ENCODE assay signal across 14 cellular contexts in the genomic region with DNA sequence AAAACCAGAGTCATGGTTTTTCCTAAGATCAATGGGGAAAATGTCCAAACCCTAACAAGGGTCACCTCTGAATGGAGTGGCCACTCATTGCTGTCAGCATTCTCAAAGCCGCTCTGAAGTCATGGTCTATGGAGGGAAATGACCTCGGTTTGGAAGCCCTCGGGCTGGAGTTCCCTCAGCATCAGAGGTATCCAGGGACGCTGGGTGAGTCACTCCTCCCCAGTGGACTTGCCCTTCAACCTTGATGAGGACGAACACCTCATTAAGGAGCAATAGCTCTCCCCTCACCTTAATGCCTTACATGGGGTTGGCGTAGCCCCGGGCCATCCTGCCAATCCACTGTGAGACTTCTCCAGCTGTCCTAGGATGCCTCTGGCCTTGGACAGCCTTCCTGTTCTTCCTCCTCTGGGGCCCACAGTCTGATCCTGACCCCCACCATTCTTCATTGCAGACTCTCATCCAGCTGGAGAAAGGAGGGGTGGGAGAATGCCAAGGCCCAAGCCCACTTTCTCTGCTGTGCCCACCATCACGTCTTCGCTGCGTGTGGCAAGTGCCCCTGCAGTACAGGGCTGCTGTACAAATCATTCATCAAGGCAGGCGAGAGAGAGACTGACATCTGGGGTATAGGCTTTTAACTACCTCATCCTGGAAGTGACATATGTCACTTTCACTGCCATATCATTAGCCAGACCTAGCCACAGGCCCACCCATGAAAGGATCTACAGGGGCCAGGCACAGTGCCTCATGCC. TPM values are rescaled to one million over a fixed set of nuclear protein-coding genes. Genes with fewer than 3 reads are reported as not detected.
DNase-seq lines count a peak whose midpoint lies in the region; ATAC-seq, FAIRE-seq and TF ChIP-seq lines count a peak whose summit lies in the region.
"Had no signal": no experiment of that assay in that cellular context is flagged by ENCODE, and none has a peak within 500 bp of the region (broad histone marks: within the 10 kb centered on the region; RNA-seq: fewer than 3 reads in every experiment).

No MANE protein-coding gene starts in this region.

- H3K4me2 ChIP-seq in A549 (no peak overlapping the region), PC-9 (peak overlapping the region; percentile 37)

- WGBS in A549 (ENCODE audit: missing lambda C conversion rate) = 79% methylated on average over 7 of the region's 11 CpGs
- 86% methylated on average over 9 to 11 of the region's 11 CpGs for WGBS in testis, 2 donors

- no peaks in the 10 kb centered on the region for H4K20me1 ChIP-seq in PC-9 (ENCODE audit: insufficient read depth)

- FAIRE-seq in A549 (lab: Jason Lieb, UNC) = no peak
- no peak for FAIRE-seq in kidney (lab: Jason Lieb, UNC)
- FAIRE-seq: endometrium, keratinocyte had no signal

- no peak for TF ChIP-seq EP300 in A549 (IDR thresholded peaks at IDR 0.05)

- peak; percentile 34 to 39; a peak in 4 of 6 replicates for ATAC-seq in A549
- ATAC-seq: activated naive CD4-positive, alpha-beta T cell treated with anti-CD3 and anti-CD28 coated beads, Interleukin-2, amount 50 U/mL, for 72 hours; WTC11 had no signal

- H3K9me2 ChIP-seq in PC-9 (ENCODE audit: insufficient read depth) = no peaks in the 10 kb centered on the region

- no TSS peak for BruUV-seq in PC-9 (replicated peaks; lab: Mats Ljungman, UMichigan)

- H3K36me3 ChIP-seq in PC-9 (ENCODE audit: low read depth) (no peaks in the 10 kb centered on the region), testis (ENCODE audit: low read depth, missing control alignments) (no peaks in the 10 kb centered on the region), kidney (ENCODE audit: control insufficient read depth in 1 of 2, insufficient read depth in 2 of 2, low read length in 2 of 2) (no peaks in the 10 kb centered on the region)
- H3K36me3 ChIP-seq: tibial nerve had no signal

- no peak for TF ChIP-seq POLR2A in A549 (IDR thresholded peaks at IDR 0.05; ENCODE audit: low read length)
- no peak for TF ChIP-seq POLR2A in testis (IDR thresholded peaks at IDR 0.05)

- TF ChIP-seq CTCF in A549 (IDR thresholded peaks at IDR 0.05) (no peak), PC-9 (conservative IDR thresholded peaks at IDR 0.05) (no peak), testis (IDR thresholded peaks at IDR 0.05) (no peak), kidney (IDR thresholded peaks at IDR 0.05; ENCODE audit: borderline replicate concordance, extremely low read depth, insufficient read depth) (no peak)

- TF ChIP-seq RAD21 in A549 (conservative IDR thresholded peaks at IDR 0.05 in 1 of 2, IDR thresholded peaks at IDR 0.05 in 1 of 2) = no peak

- intact Hi-C loops in PC-9 (cut with micrococcal nuclease; ENCODE audit: unreplicated experiment) = no loop called here
- intact Hi-C loops in testis (cut with DNase I; ENCODE audit: low total_unique reads) = no loop called here
- intact Hi-C loops in kidney (cut with DNase I) = no loop called here

- no peak for DNase-seq in A549 (ENCODE audit: low read depth in 1 of 2, low spot score in 1 of 2)
- DNase-seq in Daoy (ENCODE audit: low read depth) = peak; percentile 55
- peak; percentile 80 to 98 for DNase-seq in PC-9
- peak; percentile 38 for DNase-seq in glomerular visceral epithelial cell (ENCODE audit: extremely low spot score)
- DNase-seq in OCI-M2 (lab: John Stamatoyannopoulos, UW; ENCODE audit: unreplicated experiment) = no peak
- DNase-seq in testis = no peak
- DNase-seq in nucleus accumbens (lab: John Stamatoyannopoulos, UW) = no peak
- DNase-seq in kidney = no peak
- DNase-seq: NCI-H1092 had no signal

- H3F3A ChIP-seq in PC-9 (ENCODE audit: insufficient read depth, low read depth) = peaks cover 56% of the 10 kb centered on the region

- no peak overlapping the region for H2AFZ ChIP-seq in PC-9

- H3K4me3 ChIP-seq in A549 = no peak overlapping the region
- H3K4me3 ChIP-seq in PC-9 = no peak overlapping the region
- H3K4me3 ChIP-seq in testis = no peak overlapping the region
- H3K4me3 ChIP-seq in kidney (ENCODE audit: low read length in 2 of 2) = no peak overlapping the region
- H3K4me3 ChIP-seq: tibial nerve had no signal

- no peaks in the 10 kb centered on the region for H3K9me3 ChIP-seq in A549
- H3K9me3 ChIP-seq in PC-9 (ENCODE audit: insufficient read depth, low read depth) = no peaks in the 10 kb centered on the region
- no peaks in the 10 kb centered on the region for H3K9me3 ChIP-seq in testis
- H3K9me3 ChIP-seq in kidney (ENCODE audit: control insufficient read depth in 1 of 2, low read length in 2 of 2) = no peaks in the 10 kb centered on the region
- H3K9me3 ChIP-seq: tibial nerve had no signal

- H3K27ac ChIP-seq in A549 (no peak overlapping the region), PC-9 (peak overlapping the region; percentile 40), testis (no peak overlapping the region), kidney (ENCODE audit: low read depth in 2 of 2, low read length in 2 of 2) (no peak overlapping the region)
- H3K27ac ChIP-seq: tibial nerve had no signal

- no peak overlapping the region for H3K9ac ChIP-seq in kidney (ENCODE audit: low read length in 2 of 2)

- H3K4me1 ChIP-seq in A549 = peaks cover 7% of the 10 kb centered on the region; the same call in 1 of the 3 replicates
- peaks cover 63% of the 10 kb centered on the region for H3K4me1 ChIP-seq in PC-9 (replicated peaks; ENCODE audit: insufficient read depth)
- H3K4me1 ChIP-seq in testis = peaks cover 4% of the 10 kb centered on the region
- H3K4me1 ChIP-seq in kidney (ENCODE audit: control insufficient read depth in 1 of 2, insufficient read depth in 1 of 2, low read depth in 1 of 2, low read length in 2 of 2) = peaks cover 7 to 11% of the 10 kb centered on the region in 2 donors

- H3K27me3 ChIP-seq in PC-9 (ENCODE audit: insufficient read depth, low read depth) (no peaks in the 10 kb centered on the region), testis (no peaks in the 10 kb centered on the region)
- H3K27me3 ChIP-seq: tibial nerve had no signal

- 0 out of 2 replicates have a peak, but pooled peaks cover 6% of the 10 kb centered on the region for H3K79me2 ChIP-seq in PC-9 (ENCODE audit: low read depth)

- CTCF ChIA-PET in A549 (lab: Yijun Ruan, JAX) (interaction anchor here (0.8 kb wide), 1 partner anchor 9 kb away, joined by 3 read pairs; no protein-coding TSS in a partner anchor), PC-9 (lab: Charles Lee) (interaction anchor here (0.7 kb wide), 1 partner anchor 54 kb away, joined by 15 read pairs; no protein-coding TSS in a partner anchor)

- POLR2A ChIA-PET in A549 (lab: Yijun Ruan, JAX) (no interaction called here), PC-9 (lab: Charles Lee; ENCODE audit: unreplicated experiment) (interaction anchor here (0.9 to 1.2 kb wide), 3 partner anchors 25 to 71 kb away, joined by 4 to 17 read pairs (median 6); partner anchors contain the start of gene MYH9)

TF ChIP-seq in A549, 52 proteins besides CTCF, POLR2A, EP300 and RAD21:
- TF ChIP-seq NPAS2 (CRISPR knock-in tag; IDR thresholded peaks at IDR 0.05; ENCODE audit: borderline replicate concordance) = no peak
- no peak for TF ChIP-seq KDM5A (IDR thresholded peaks at IDR 0.05)
- TF ChIP-seq JUNB (IDR thresholded peaks at IDR 0.05) = no peak
- TF ChIP-seq JUN (IDR thresholded peaks at IDR 0.05) = no peak
- no peak for TF ChIP-seq HOXB13 (CRISPR knock-in tag; IDR thresholded peaks at IDR 0.05; ENCODE audit: low read depth)
- TF ChIP-seq CEBPB (IDR thresholded peaks at IDR 0.05) = no peak
- no peak for TF ChIP-seq FOXS1 (CRISPR knock-in tag; IDR thresholded peaks at IDR 0.05)
- TF ChIP-seq TFCP2L1 (CRISPR knock-in tag; IDR thresholded peaks at IDR 0.05) = no peak
- no peak for TF ChIP-seq TP53 (CRISPR knock-in tag; IDR thresholded peaks at IDR 0.05)
- no peak for TF ChIP-seq MAZ (IDR thresholded peaks at IDR 0.05; ENCODE audit: borderline replicate concordance, low read depth, low read length)
- no peak for TF ChIP-seq RARB (CRISPR knock-in tag; IDR thresholded peaks at IDR 0.05)
- TF ChIP-seq HEYL (CRISPR knock-in tag; IDR thresholded peaks at IDR 0.05) = no peak
- no peak for TF ChIP-seq NR3C1 (IDR thresholded peaks at IDR 0.05)
- TF ChIP-seq, protein P1, sequence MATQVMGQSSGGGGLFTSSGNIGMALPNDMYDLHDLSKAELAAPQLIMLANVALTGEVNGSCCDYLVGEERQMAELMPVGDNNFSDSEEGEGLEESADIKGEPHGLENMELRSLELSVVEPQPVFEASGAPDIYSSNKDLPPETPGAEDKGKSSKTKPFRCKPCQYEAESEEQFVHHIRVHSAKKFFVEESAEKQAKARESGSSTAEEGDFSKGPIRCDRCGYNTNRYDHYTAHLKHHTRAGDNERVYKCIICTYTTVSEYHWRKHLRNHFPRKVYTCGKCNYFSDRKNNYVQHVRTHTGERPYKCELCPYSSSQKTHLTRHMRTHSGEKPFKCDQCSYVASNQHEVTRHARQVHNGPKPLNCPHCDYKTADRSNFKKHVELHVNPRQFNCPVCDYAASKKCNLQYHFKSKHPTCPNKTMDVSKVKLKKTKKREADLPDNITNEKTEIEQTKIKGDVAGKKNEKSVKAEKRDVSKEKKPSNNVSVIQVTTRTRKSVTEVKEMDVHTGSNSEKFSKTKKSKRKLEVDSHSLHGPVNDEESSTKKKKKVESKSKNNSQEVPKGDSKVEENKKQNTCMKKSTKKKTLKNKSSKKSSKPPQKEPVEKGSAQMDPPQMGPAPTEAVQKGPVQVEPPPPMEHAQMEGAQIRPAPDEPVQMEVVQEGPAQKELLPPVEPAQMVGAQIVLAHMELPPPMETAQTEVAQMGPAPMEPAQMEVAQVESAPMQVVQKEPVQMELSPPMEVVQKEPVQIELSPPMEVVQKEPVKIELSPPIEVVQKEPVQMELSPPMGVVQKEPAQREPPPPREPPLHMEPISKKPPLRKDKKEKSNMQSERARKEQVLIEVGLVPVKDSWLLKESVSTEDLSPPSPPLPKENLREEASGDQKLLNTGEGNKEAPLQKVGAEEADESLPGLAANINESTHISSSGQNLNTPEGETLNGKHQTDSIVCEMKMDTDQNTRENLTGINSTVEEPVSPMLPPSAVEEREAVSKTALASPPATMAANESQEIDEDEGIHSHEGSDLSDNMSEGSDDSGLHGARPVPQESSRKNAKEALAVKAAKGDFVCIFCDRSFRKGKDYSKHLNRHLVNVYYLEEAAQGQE (IDR thresholded peaks at IDR 0.05) = no peak
- TF ChIP-seq EHF (CRISPR knock-in tag; IDR thresholded peaks at IDR 0.05) = no peak

RNA-seq across cellular contexts. Expression of gene MYH9, which starts 25.4 kb away (rescaled TPM):
- polyA plus RNA-seq in A549 (2011; rRNA removed) = 92.1 and 162 TPM in 2 replicates
- polyA plus RNA-seq in A549 (2012; cell fraction: cytosol; rRNA removed) = 112 and 118 TPM in 2 replicates
- polyA plus RNA-seq in A549 (2012; cell fraction: nucleus; rRNA removed) = 202 and 239 TPM in 2 replicates
- 158 to 215 TPM (median 167 TPM) in 3 replicates for polyA plus RNA-seq in A549 (2017; fragmentation: RNase III; extraction: RNeasy Plus Mini Kit Qiagen cat#74134 plus additional on column Dnase treatment)
- 460 and 534 TPM in 2 replicates for polyA minus RNA-seq in A549 (2011; rRNA and poly(A)+ RNA removed)
- total RNA-seq in Daoy (2014; rRNA removed; shearing (Covaris generic)) = 349 and 464 TPM in 2 replicates
- 758 and 776 TPM in 2 replicates for total RNA-seq in PC-9 (2021)
- total RNA-seq in testis = 100 to 1,000 TPM; 141 to 146 TPM
- 129 TPM for polyA plus RNA-seq in testis (ENCODE audit: insufficient read depth, low read depth, low replicate concordance)
- total RNA-seq in kidney = 655 TPM
- polyA plus RNA-seq in kidney (ENCODE audit: insufficient read depth, low read depth, low replicate concordance) = 85.2 TPM

Comparison
In these comparisons a context has a peak if more than half of its experiments do, and no peak if none do; other contexts are left out.
1. DNase-seq: peak in Daoy (single experiment), PC-9 (2 of 2) and glomerular visceral epithelial cell (single experiment); none in A549 (0 of 2), OCI-M2 (single experiment), testis (single experiment), nucleus accumbens (0 of 56) and kidney (single experiment).